1 cellular context compared by ENCODE assay signal in the genomic region with DNA sequence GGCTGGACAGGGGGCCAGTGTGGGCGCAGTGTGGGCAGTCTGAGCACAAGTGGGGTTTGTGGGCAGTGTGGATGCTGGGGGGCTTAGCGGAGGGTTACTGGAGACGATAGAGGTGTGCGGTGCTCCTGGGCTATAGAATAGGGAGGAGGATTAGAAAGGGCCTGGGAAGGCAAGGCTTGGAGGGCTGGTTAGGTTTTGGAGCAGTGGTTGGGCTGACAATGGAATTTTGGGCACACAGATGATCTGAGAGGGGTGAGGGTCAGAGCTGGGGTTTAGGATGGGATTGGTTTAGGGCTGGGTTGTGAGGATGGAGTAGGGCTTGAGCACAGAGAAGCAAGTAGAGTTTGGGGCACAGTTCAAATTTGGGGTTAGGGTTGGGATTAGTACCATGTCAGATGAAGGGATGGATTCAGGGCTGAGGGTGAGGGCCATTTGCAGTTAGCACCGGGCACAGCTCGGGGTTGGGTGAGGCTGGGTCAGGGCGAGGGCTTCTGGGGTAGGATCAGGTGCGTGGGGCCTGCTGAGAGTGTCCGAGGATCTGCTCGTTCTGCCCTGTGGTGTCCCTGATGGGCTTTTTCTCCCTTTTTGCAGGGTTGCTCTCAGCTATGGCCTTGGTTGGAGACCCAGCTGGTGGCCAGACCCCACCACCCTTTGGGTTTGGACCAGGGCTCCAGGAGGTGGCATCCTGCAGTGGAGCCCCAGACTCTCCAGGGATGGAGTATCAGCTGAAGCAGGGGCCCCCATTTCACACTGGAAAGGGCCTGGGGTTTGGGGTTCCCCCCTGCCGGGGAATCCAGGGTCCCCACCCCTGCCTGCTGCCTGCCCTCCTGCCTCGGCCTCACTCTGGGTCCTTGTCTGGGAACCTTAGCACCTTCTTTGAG.
TF ChIP-seq lines count a peak whose summit lies in the region.

No MANE protein-coding gene starts in this region.

TF ChIP-seq in WTC11, 78 proteins besides CTCF, POLR2A, EP300 and RAD21 (continued from another document):
- TF ChIP-seq, protein P1, sequence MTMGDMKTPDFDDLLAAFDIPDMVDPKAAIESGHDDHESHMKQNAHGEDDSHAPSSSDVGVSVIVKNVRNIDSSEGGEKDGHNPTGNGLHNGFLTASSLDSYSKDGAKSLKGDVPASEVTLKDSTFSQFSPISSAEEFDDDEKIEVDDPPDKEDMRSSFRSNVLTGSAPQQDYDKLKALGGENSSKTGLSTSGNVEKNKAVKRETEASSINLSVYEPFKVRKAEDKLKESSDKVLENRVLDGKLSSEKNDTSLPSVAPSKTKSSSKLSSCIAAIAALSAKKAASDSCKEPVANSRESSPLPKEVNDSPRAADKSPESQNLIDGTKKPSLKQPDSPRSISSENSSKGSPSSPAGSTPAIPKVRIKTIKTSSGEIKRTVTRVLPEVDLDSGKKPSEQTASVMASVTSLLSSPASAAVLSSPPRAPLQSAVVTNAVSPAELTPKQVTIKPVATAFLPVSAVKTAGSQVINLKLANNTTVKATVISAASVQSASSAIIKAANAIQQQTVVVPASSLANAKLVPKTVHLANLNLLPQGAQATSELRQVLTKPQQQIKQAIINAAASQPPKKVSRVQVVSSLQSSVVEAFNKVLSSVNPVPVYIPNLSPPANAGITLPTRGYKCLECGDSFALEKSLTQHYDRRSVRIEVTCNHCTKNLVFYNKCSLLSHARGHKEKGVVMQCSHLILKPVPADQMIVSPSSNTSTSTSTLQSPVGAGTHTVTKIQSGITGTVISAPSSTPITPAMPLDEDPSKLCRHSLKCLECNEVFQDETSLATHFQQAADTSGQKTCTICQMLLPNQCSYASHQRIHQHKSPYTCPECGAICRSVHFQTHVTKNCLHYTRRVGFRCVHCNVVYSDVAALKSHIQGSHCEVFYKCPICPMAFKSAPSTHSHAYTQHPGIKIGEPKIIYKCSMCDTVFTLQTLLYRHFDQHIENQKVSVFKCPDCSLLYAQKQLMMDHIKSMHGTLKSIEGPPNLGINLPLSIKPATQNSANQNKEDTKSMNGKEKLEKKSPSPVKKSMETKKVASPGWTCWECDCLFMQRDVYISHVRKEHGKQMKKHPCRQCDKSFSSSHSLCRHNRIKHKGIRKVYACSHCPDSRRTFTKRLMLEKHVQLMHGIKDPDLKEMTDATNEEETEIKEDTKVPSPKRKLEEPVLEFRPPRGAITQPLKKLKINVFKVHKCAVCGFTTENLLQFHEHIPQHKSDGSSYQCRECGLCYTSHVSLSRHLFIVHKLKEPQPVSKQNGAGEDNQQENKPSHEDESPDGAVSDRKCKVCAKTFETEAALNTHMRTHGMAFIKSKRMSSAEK (CRISPR knock-in tag; IDR thresholded peaks at IDR 0.05; ENCODE audit: borderline replicate concordance), result no peak
- TF ChIP-seq JAZF1 (CRISPR knock-in tag; IDR thresholded peaks at IDR 0.05) (no peak), GABPB1 (CRISPR knock-in tag; IDR thresholded peaks at IDR 0.05) (no peak), CREM (CRISPR knock-in tag; IDR thresholded peaks at IDR 0.05) (no peak), ZNF121 (CRISPR knock-in tag; IDR thresholded peaks at IDR 0.05) (no peak), IRF2 (CRISPR knock-in tag; IDR thresholded peaks at IDR 0.05; ENCODE audit: borderline replicate concordance, low read depth) (no peak), MYBL2 (CRISPR knock-in tag; IDR thresholded peaks at IDR 0.05) (no peak), ZNF219 (CRISPR knock-in tag; IDR thresholded peaks at IDR 0.05; ENCODE audit: borderline replicate concordance) (no peak), ARID4B (CRISPR knock-in tag; IDR thresholded peaks at IDR 0.05; ENCODE audit: borderline replicate concordance) (no peak), MAX (CRISPR knock-in tag; IDR thresholded peaks at IDR 0.05) (no peak), SMAD3 (CRISPR knock-in tag; IDR thresholded peaks at IDR 0.05; ENCODE audit: borderline replicate concordance) (no peak), CREB1 (CRISPR knock-in tag; IDR thresholded peaks at IDR 0.05) (no peak)
- TF ChIP-seq, protein P2, sequence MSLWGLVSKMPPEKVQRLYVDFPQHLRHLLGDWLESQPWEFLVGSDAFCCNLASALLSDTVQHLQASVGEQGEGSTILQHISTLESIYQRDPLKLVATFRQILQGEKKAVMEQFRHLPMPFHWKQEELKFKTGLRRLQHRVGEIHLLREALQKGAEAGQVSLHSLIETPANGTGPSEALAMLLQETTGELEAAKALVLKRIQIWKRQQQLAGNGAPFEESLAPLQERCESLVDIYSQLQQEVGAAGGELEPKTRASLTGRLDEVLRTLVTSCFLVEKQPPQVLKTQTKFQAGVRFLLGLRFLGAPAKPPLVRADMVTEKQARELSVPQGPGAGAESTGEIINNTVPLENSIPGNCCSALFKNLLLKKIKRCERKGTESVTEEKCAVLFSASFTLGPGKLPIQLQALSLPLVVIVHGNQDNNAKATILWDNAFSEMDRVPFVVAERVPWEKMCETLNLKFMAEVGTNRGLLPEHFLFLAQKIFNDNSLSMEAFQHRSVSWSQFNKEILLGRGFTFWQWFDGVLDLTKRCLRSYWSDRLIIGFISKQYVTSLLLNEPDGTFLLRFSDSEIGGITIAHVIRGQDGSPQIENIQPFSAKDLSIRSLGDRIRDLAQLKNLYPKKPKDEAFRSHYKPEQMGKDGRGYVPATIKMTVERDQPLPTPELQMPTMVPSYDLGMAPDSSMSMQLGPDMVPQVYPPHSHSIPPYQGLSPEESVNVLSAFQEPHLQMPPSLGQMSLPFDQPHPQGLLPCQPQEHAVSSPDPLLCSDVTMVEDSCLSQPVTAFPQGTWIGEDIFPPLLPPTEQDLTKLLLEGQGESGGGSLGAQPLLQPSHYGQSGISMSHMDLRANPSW (CRISPR knock-in tag; conservative IDR thresholded peaks at IDR 0.05; ENCODE audit: low read depth), result no peak
- TF ChIP-seq, protein P3, sequence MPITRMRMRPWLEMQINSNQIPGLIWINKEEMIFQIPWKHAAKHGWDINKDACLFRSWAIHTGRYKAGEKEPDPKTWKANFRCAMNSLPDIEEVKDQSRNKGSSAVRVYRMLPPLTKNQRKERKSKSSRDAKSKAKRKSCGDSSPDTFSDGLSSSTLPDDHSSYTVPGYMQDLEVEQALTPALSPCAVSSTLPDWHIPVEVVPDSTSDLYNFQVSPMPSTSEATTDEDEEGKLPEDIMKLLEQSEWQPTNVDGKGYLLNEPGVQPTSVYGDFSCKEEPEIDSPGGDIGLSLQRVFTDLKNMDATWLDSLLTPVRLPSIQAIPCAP (CRISPR knock-in tag; IDR thresholded peaks at IDR 0.05), result no peak
- TF ChIP-seq, protein P4, sequence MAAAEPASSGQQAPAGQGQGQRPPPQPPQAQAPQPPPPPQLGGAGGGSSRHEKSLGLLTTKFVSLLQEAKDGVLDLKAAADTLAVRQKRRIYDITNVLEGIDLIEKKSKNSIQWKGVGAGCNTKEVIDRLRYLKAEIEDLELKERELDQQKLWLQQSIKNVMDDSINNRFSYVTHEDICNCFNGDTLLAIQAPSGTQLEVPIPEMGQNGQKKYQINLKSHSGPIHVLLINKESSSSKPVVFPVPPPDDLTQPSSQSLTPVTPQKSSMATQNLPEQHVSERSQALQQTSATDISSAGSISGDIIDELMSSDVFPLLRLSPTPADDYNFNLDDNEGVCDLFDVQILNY (CRISPR knock-in tag; IDR thresholded peaks at IDR 0.05), result no peak
TF ChIP-seq in WTC11: peak in this region for 0.
